In genomic region chr1:4756851-4757580, GRCh38 we compare ENCODE assay signal across 16 cellular contexts.
A peak's percentile ranks its signal among the peaks of the same experiment; 100 is the strongest.
DNase-seq lines count a peak whose midpoint lies in the region; ATAC-seq and TF ChIP-seq lines count a peak whose summit lies in the region.
"Had no signal": no experiment of that assay in that cellular context is flagged by ENCODE, and none has a peak within 500 bp of the region (broad histone marks: within the 10 kb centered on the region; RNA-seq: fewer than 3 reads in every experiment).

No MANE protein-coding gene starts in this region.

- no peak overlapping the region for H3K4me2 ChIP-seq in mesendoderm (ENCODE audit: low read length)

- DNase-seq in foreskin keratinocyte = peak in 1 of 2 donors; percentile 14
- peak; percentile 33 for DNase-seq in mesendoderm
- DNase-seq in NCI-H226 = no peak
- no peak for DNase-seq in HK-2 (ENCODE audit: unreplicated experiment)
- DNase-seq in KG1 (lab: John Stamatoyannopoulos, UW) = no peak
- DNase-seq: C1 segment of cervical spinal cord; Calu3; CD4-positive, alpha-beta memory T cell; COR-L47; DMS53; DMS79 treated with DMSO at 0.1 percent for 48 hours; GOT3; H7; HCEC 1CT had no signal

- H3K27ac ChIP-seq in HUES64 (ENCODE audit: low read depth, low read length) = peak overlapping the region; percentile 13; the same call in 1 of the 2 replicates
- no peak overlapping the region for H3K27ac ChIP-seq in foreskin keratinocyte
- H3K27ac ChIP-seq in mesendoderm (ENCODE audit: low read depth, low read length) = peak overlapping the region; percentile 22

- H3K27me3 ChIP-seq in HUES64 (ENCODE audit: insufficient read depth, low read length) (no peaks in the 10 kb centered on the region), foreskin keratinocyte (no peaks in the 10 kb centered on the region), mesendoderm (ENCODE audit: insufficient read depth, low read length, poor library complexity) (no peaks in the 10 kb centered on the region)

- H3K18ac ChIP-seq in mesendoderm (ENCODE audit: low read length) = peak overlapping the region; percentile 66

- ATAC-seq in foreskin keratinocyte (peak; percentile 22), GM21360 (IDR thresholded peaks at IDR 0.05; ENCODE audit: unreplicated experiment) (no peak)

- no peak overlapping the region for H3K4me3 ChIP-seq in HUES64 (ENCODE audit: low read length)
- H3K4me3 ChIP-seq in mesendoderm (ENCODE audit: low read length) = no peak overlapping the region

- no peak overlapping the region for H4K5ac ChIP-seq in mesendoderm (ENCODE audit: low read length)

- H3K23ac ChIP-seq in mesendoderm (ENCODE audit: low read length) = no peak overlapping the region

- no peaks in the 10 kb centered on the region for H3K79me2 ChIP-seq in mesendoderm (ENCODE audit: control insufficient read depth, insufficient read depth, low read length)

- H3K79me1 ChIP-seq in mesendoderm (ENCODE audit: low read length) = no peaks in the 10 kb centered on the region

- H2AK5ac ChIP-seq in mesendoderm (ENCODE audit: low read length) = peak overlapping the region; percentile 17

- H3K56ac ChIP-seq in mesendoderm (ENCODE audit: low read length) = no peak overlapping the region

- no peak overlapping the region for H2BK120ac ChIP-seq in mesendoderm (ENCODE audit: low read depth, low read length)

- 84% methylated on average over 10 of the region's 10 CpGs for WGBS in HUES64
- WGBS in mesendoderm (ENCODE audit: extremely low coverage, insufficient coverage, low lambda C conversion rate) = no CpG with 5 or more reads among the region's 10 CpGs

- peak overlapping the region; percentile 17 for H3K4ac ChIP-seq in mesendoderm (ENCODE audit: low read depth, low read length)

- peaks cover 23% of the 10 kb centered on the region for H3K4me1 ChIP-seq in HUES64 (ENCODE audit: insufficient read depth, low read length)
- peaks cover 8% of the 10 kb centered on the region for H3K4me1 ChIP-seq in foreskin keratinocyte
- H3K4me1 ChIP-seq in mesendoderm (ENCODE audit: control insufficient read depth, low read depth, low read length) = peaks cover 20% of the 10 kb centered on the region

- no peak overlapping the region for H2BK15ac ChIP-seq in mesendoderm (replicated peaks; ENCODE audit: low read depth)

- H4K8ac ChIP-seq in mesendoderm (ENCODE audit: low read depth, low read length) = no peak overlapping the region

- H2BK5ac ChIP-seq in mesendoderm (ENCODE audit: low read length) = peak overlapping the region; percentile 17

- H3K9ac ChIP-seq in HUES64 (ENCODE audit: low read depth, low read length) (no peak overlapping the region), mesendoderm (ENCODE audit: low read length) (no peak overlapping the region)

- H3K36me3 ChIP-seq in HUES64 (ENCODE audit: insufficient read depth, low read length) = no peaks in the 10 kb centered on the region
- no peaks in the 10 kb centered on the region for H3K36me3 ChIP-seq in mesendoderm (ENCODE audit: control insufficient read depth, insufficient read depth, low read length)

- no peak for TF ChIP-seq CTCF in foreskin keratinocyte (conservative IDR thresholded peaks at IDR 0.05)

- H3K9me3 ChIP-seq in HUES64 (ENCODE audit: insufficient read depth, low read depth, low read length) = peaks cover 6% of the 10 kb centered on the region; the same call in 1 of the 2 replicates
